Comparison of ENCODE assay signal across 22 cellular contexts in the genomic region with DNA sequence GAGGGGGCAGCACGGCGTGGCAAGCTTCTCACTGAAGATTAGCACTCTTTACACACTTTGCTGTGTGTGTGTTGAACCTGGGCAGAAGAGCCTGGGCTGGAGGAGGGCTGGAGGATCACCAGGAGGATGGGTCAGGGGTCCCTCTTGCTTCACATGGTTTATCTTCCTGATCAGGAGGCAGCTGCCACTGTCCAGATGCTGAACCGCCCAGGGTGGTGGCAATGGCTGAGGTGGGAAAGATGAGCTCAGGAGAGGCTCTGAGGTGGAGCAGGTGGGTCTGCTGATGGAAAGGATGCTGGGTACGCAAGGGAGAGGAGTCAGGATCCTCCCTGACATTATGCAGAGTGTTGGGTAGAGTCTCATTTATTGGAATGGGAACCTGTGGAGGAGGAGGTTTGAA.
"Had no signal": no experiment of that assay in that cellular context is flagged by ENCODE, and none has a peak within 500 bp of the region (broad histone marks: within the 10 kb centered on the region; RNA-seq: fewer than 3 reads in every experiment).

No MANE protein-coding gene starts in this region.

- H3K36me3 ChIP-seq: heart left ventricle, ovary, suprapubic skin, thyroid gland, upper lobe of left lung, vagina had no signal

- H3K36me3 Mint-ChIP-seq: naive thymus-derived CD8-positive, alpha-beta T cell had no signal

- H3K9me3 ChIP-seq: heart left ventricle, mucosa of descending colon, ovary, suprapubic skin, thyroid gland, upper lobe of left lung, vagina had no signal

- H3K4me1 ChIP-seq: heart left ventricle, thyroid gland, upper lobe of left lung, vagina had no signal

- H3K4me2 ChIP-seq: smooth muscle cell had no signal

- H3K27ac Mint-ChIP-seq: naive thymus-derived CD8-positive, alpha-beta T cell had no signal

- FAIRE-seq: endometrium, frontal cortex had no signal

- H3K27ac ChIP-seq: dorsolateral prefrontal cortex, heart left ventricle, ovary, suprapubic skin, thyroid gland, upper lobe of left lung, vagina had no signal

- H3K4me1 Mint-ChIP-seq: naive thymus-derived CD8-positive, alpha-beta T cell had no signal

- H3K4me3 ChIP-seq: dorsolateral prefrontal cortex, heart left ventricle, mucosa of descending colon, ovary, smooth muscle cell, suprapubic skin, thyroid gland, upper lobe of left lung, vagina had no signal

- ATAC-seq: esophagus mucosa; heart left ventricle; mucosa of descending colon; naive thymus-derived CD8-positive, alpha-beta T cell; right cardiac atrium; stimulated activated naive CD8-positive, alpha-beta T cell treated with anti-CD3 and anti-CD28 coated beads, Interleukin-15, Interleukin-2, amounts not matched to agents 100 U/mL and 50 U/mL, for 24 hours had no signal

- H3K9me3 Mint-ChIP-seq: neural crest cell had no signal

- H3K27me3 ChIP-seq: dorsolateral prefrontal cortex, heart left ventricle, ovary, suprapubic skin, thyroid gland, upper lobe of left lung, vagina had no signal

- DNase-seq: cortex of kidney; dorsolateral prefrontal cortex; effector CD8-positive, alpha-beta T cell; heart left ventricle; hippocampal formation; mammary epithelial cell; mucosa of descending colon; naive thymus-derived CD8-positive, alpha-beta T cell; nucleus accumbens; ovary; right cardiac atrium; stimulated activated CD4-positive, alpha-beta T cell treated with anti-CD3 and anti-CD28 coated beads, Interleukin-2, amount 100 ng/mL, for 48 hours; stimulated activated naive CD8-positive, alpha-beta T cell treated with anti-CD3 and anti-CD28 coated beads, Interleukin-15, Interleukin-2, amounts not matched to agents 100 U/mL and 50 U/mL, for 24 hours; thyroid gland; upper lobe of left lung had no signal

- H3K4me3 Mint-ChIP-seq: naive thymus-derived CD8-positive, alpha-beta T cell; neural crest cell had no signal
